Comparison of ENCODE assay signal across 19 cellular contexts in the genomic region with DNA sequence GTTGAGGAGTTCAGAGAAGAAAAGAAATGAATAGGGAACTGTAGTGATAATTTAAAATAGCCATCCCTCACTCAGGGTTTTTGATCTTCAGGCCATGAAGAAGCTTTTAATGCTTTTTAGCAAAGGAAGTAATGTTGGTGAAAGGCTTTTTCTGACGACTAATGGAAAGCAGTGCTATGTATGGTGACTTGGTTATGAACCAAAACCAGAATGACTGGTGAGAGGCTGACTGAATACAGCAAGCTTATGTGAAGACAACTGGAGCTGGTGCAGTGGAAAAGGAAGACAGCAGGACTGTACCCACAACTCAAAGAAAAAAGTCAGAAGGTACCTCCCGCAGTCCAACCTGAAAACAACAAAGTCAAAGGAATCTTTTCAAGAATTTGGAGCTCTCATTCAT.
"Had no signal": no experiment of that assay in that cellular context is flagged by ENCODE, and none has a peak within 500 bp of the region (broad histone marks: within the 10 kb centered on the region; RNA-seq: fewer than 3 reads in every experiment).

No MANE protein-coding gene starts in this region.

- H3K9me3 ChIP-seq: ascending aorta, gastroesophageal sphincter, left lung, transverse colon had no signal

- H3K27ac Mint-ChIP-seq: memory B cell; stimulated activated memory B cell treated with anti-CD40 and anti-IgM and Interleukin-4, amounts not matched to agents 10 μg/mL and 1 μg/mL and 100 μg/mL, for 72 hours; T-helper 1 cell treated with Interleukin-12 subunit alpha and Interleukin-12 subunit beta and Interleukin-4 antibody, amounts not matched to agents 30 μg/mL and 1 μg/mL, for 36 hours had no signal

- FAIRE-seq: keratinocyte, small intestine, TTC549 had no signal

- H3K9ac ChIP-seq: parathyroid adenoma had no signal

- H3K36me3 ChIP-seq: cardiac muscle cell had no signal

- H3K27ac ChIP-seq: ascending aorta, cardiac muscle cell, coronary artery, gastroesophageal sphincter, left lung, parathyroid adenoma, transverse colon had no signal

- ATAC-seq: gastroesophageal sphincter; left lung; SK-N-SH treated with all-trans-retinoic acid at 6 μM for 48 hours; stimulated activated memory B cell treated with anti-CD40 and anti-IgM and Interleukin-4, amounts not matched to agents 10 μg/mL and 1 μg/mL and 100 μg/mL, for 72 hours had no signal

- DNase-seq: activated CD4-positive, CD25-positive, alpha-beta regulatory T cell treated with anti-CD3 and anti-CD28 coated beads, Interleukin-2, amount 50 U/mL, for 72 hours; activated effector memory CD4-positive, alpha-beta T cell treated with Interleukin-2 at 50 U/mL for 16 hours; effector CD4-positive, alpha-beta T cell; left lung; retina; small intestine; substantia nigra; transverse colon had no signal

- H3K9me3 Mint-ChIP-seq: memory B cell; stimulated activated memory B cell treated with anti-CD40 and anti-IgM and Interleukin-4, amounts not matched to agents 10 μg/mL and 1 μg/mL and 100 μg/mL, for 72 hours had no signal

- H3K27me3 ChIP-seq: ascending aorta, cardiac muscle cell, gastroesophageal sphincter, left lung, transverse colon had no signal

- H3K4me3 Mint-ChIP-seq: memory B cell; stimulated activated memory B cell treated with anti-CD40 and anti-IgM and Interleukin-4, amounts not matched to agents 10 μg/mL and 1 μg/mL and 100 μg/mL, for 72 hours; T-helper 1 cell treated with Interleukin-12 subunit alpha and Interleukin-12 subunit beta and Interleukin-4 antibody, amounts not matched to agents 30 μg/mL and 1 μg/mL, for 36 hours had no signal

- H3K4me3 ChIP-seq: ascending aorta, cardiac muscle cell, coronary artery, gastroesophageal sphincter, left lung, transverse colon had no signal

- H3K4me1 ChIP-seq: ascending aorta, gastroesophageal sphincter, left lung, parathyroid adenoma, transverse colon had no signal

- H3K27me3 Mint-ChIP-seq: memory B cell; stimulated activated memory B cell treated with anti-CD40 and anti-IgM and Interleukin-4, amounts not matched to agents 10 μg/mL and 1 μg/mL and 100 μg/mL, for 72 hours had no signal
